In genomic region chr1:237059244-237059643, GRCh38 we compare ENCODE assay signal across 34 cellular contexts. TPM values are rescaled to one million over a fixed set of nuclear protein-coding genes. Genes with fewer than 3 reads are reported as not detected.
"Had no signal": no experiment of that assay in that cellular context is flagged by ENCODE, and none has a peak within 500 bp of the region (broad histone marks: within the 10 kb centered on the region; RNA-seq: fewer than 3 reads in every experiment).

No MANE protein-coding gene starts in this region.

- H3K27me3 ChIP-seq: pancreas, right lobe of liver, transverse colon, upper lobe of left lung, vagina had no signal

- H3K27ac ChIP-seq: lower lobe of right lung, pancreas, prostate gland, right lobe of liver, transverse colon, upper lobe of left lung, vagina had no signal

- H3K9me3 ChIP-seq: lower lobe of right lung, pancreas, prostate gland, right lobe of liver, transverse colon, upper lobe of left lung, vagina had no signal

- ATAC-seq: lower lobe of right lung; naive thymus-derived CD8-positive, alpha-beta T cell; pancreas; right lobe of liver; stimulated activated memory B cell treated with anti-CD40 and anti-IgM and Interleukin-4, amounts not matched to agents 10 μg/mL and 1 μg/mL and 100 μg/mL, for 72 hours; stimulated activated naive CD8-positive, alpha-beta T cell treated with anti-CD3 and anti-CD28 coated beads, Interleukin-15, amount 100 ng/mL, for 72 hours had no signal

- H3K4me1 ChIP-seq: lower lobe of right lung, pancreas, prostate gland, right lobe of liver, transverse colon, upper lobe of left lung, vagina had no signal

- DNase-seq: hypothalamus; immature natural killer cell; kidney; lower lobe of right lung; mammary epithelial cell; mesenchymal stem cell; naive thymus-derived CD8-positive, alpha-beta T cell; nucleus accumbens; pancreas; posterior cingulate gyrus; retina; right lobe of liver; stimulated activated CD4-positive, alpha-beta T cell treated with anti-CD3 and anti-CD28 coated beads, Interleukin-1b, Interleukin-23, amount 100 ng/mL, for 48 hours; stimulated activated CD4-positive, alpha-beta T cell treated with anti-CD3 and anti-CD28 coated beads, Interleukin-2, amount 100 ng/mL, for 48 hours; stimulated activated CD4-positive, alpha-beta T cell treated with anti-CD3 and anti-CD28 coated beads, Interleukin-4, amount 100 ng/mL, for 4 hours; stimulated activated CD8-positive, alpha-beta memory T cell treated with anti-CD3 and anti-CD28 coated beads, Interleukin-4, amount 100 ng/mL, for 48 hours; stimulated activated naive CD4-positive, alpha-beta T cell treated with Interleukin-2 at 50 U/mL for 16 hours; stimulated activated naive CD8-positive, alpha-beta T cell treated with anti-CD3 and anti-CD28 coated beads, Interleukin-15, amount 100 ng/mL, for 72 hours; substantia nigra; transverse colon; upper lobe of left lung had no signal

- H3K36me3 ChIP-seq: lower lobe of right lung, pancreas, prostate gland, right lobe of liver, transverse colon, upper lobe of left lung, vagina had no signal

- H3K4me3 ChIP-seq: lower lobe of right lung, pancreas, prostate gland, right lobe of liver, smooth muscle cell, transverse colon, upper lobe of left lung, vagina had no signal

- FAIRE-seq: islet of Langerhans, kidney, pancreas had no signal

RNA-seq across cellular contexts. Expression of gene RYR2, which starts 17.3 kb away (rescaled TPM):
- total RNA-seq: mammary epithelial cell; naive thymus-derived CD8-positive, alpha-beta T cell; osteoblast had no signal
- polyA plus RNA-seq: naive thymus-derived CD8-positive, alpha-beta T cell; smooth muscle cell had no signal

RNA-seq across cellular contexts. Expression of gene MT1HL1, which starts 55.0 kb away (rescaled TPM):
- total RNA-seq: kidney; liver; lower lobe of right lung; mammary epithelial cell; mucosa of gallbladder; naive thymus-derived CD8-positive, alpha-beta T cell; neural crest cell; osteoblast; pancreas; prostate gland; right lobe of liver; skeletal muscle tissue; smooth muscle cell; temporal lobe; transverse colon; upper lobe of left lung; urinary bladder; vagina had no signal
- polyA plus RNA-seq: immature natural killer cell; mammary epithelial cell; naive thymus-derived CD8-positive, alpha-beta T cell; pancreas; smooth muscle cell; thymus; urinary bladder had no signal
